ENCODE assay signal across 1 cellular context in genomic region chr11:134261626-134262488, GRCh38.
TF ChIP-seq lines count a peak whose summit lies in the region.

No MANE protein-coding gene starts in this region.

TF ChIP-seq in Ishikawa, 13 proteins besides CTCF, POLR2A, EP300 and RAD21 (continued from another document):
- TF ChIP-seq, protein P1, sequence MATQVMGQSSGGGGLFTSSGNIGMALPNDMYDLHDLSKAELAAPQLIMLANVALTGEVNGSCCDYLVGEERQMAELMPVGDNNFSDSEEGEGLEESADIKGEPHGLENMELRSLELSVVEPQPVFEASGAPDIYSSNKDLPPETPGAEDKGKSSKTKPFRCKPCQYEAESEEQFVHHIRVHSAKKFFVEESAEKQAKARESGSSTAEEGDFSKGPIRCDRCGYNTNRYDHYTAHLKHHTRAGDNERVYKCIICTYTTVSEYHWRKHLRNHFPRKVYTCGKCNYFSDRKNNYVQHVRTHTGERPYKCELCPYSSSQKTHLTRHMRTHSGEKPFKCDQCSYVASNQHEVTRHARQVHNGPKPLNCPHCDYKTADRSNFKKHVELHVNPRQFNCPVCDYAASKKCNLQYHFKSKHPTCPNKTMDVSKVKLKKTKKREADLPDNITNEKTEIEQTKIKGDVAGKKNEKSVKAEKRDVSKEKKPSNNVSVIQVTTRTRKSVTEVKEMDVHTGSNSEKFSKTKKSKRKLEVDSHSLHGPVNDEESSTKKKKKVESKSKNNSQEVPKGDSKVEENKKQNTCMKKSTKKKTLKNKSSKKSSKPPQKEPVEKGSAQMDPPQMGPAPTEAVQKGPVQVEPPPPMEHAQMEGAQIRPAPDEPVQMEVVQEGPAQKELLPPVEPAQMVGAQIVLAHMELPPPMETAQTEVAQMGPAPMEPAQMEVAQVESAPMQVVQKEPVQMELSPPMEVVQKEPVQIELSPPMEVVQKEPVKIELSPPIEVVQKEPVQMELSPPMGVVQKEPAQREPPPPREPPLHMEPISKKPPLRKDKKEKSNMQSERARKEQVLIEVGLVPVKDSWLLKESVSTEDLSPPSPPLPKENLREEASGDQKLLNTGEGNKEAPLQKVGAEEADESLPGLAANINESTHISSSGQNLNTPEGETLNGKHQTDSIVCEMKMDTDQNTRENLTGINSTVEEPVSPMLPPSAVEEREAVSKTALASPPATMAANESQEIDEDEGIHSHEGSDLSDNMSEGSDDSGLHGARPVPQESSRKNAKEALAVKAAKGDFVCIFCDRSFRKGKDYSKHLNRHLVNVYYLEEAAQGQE (IDR thresholded peaks at IDR 0.05; ENCODE audit: low read depth): no peak
- TF ChIP-seq EGR1 (IDR thresholded peaks at IDR 0.05): no peak
